20 cellular contexts compared by ENCODE assay signal in genomic region chr7:83672157-83672556, GRCh38. TPM values are rescaled to one million over a fixed set of nuclear protein-coding genes. Genes with fewer than 3 reads are reported as not detected.
A peak's percentile ranks its signal among the peaks of the same experiment; 100 is the strongest.
DNase-seq lines count a peak whose midpoint lies in the region; ATAC-seq, FAIRE-seq and TF ChIP-seq lines count a peak whose summit lies in the region.
"Had no signal": no experiment of that assay in that cellular context is flagged by ENCODE, and none has a peak within 500 bp of the region (broad histone marks: within the 10 kb centered on the region; RNA-seq: fewer than 3 reads in every experiment).

No MANE protein-coding gene starts in this region.

- H3K4me1 ChIP-seq in H9 (ENCODE audit: insufficient read depth, low read length), result peaks cover 3% of the 10 kb centered on the region; the same call in 1 of the 2 replicates
- peaks cover 10% of the 10 kb centered on the region for H3K4me1 ChIP-seq in endodermal cell (ENCODE audit: control insufficient read depth, insufficient read depth, low read length)
- no peaks in the 10 kb centered on the region for H3K4me1 ChIP-seq in HepG2 (ENCODE audit: insufficient read depth, low read length)
- H3K4me1 ChIP-seq: BE2C had no signal

- no peak overlapping the region for H2AK5ac ChIP-seq in H9 (ENCODE audit: insufficient read length, low read length)

- H3K4me3 ChIP-seq in endodermal cell (ENCODE audit: low read length) (no peak overlapping the region), HepG2 (replicated peaks in 1 of 3; ENCODE audit: insufficient read depth in 1 of 3, low read depth in 2 of 3, low read length in 3 of 3) (no peak overlapping the region)

- H3K23me2 ChIP-seq in H9 (ENCODE audit: insufficient read length, low read depth, low read length, poor library complexity, severe bottlenecking), result no peaks in the 10 kb centered on the region

- H3K36me3 Mint-ChIP-seq in H9 (ENCODE audit: insufficient read depth in 1 of 3, low read depth in 3 of 3), result peaks cover 0 to 7% (median 0%) of the 10 kb centered on the region in 3 experiments
- peaks cover 10% of the 10 kb centered on the region for H3K36me3 Mint-ChIP-seq in endodermal cell (ENCODE audit: low read depth)
- H3K36me3 Mint-ChIP-seq in neural crest cell (ENCODE audit: low read depth), result no peaks in the 10 kb centered on the region
- H3K36me3 Mint-ChIP-seq in MCF 10A (ENCODE audit: insufficient read depth, unreplicated experiment), result no peaks in the 10 kb centered on the region
- H3K36me3 Mint-ChIP-seq: CD4-positive, alpha-beta memory T cell had no signal

- POLR2A ChIA-PET in MCF 10A (lab: Yijun Ruan, JAX) (no interaction called here), HepG2 (lab: Yijun Ruan, JAX) (no interaction called here)

- CTCF ChIA-PET in MCF 10A (lab: Yijun Ruan, JAX), result interaction anchor here (1.2 kb wide), 1 partner anchor 16 kb away, joined by 5 read pairs; no protein-coding TSS in a partner anchor
- CTCF ChIA-PET in HepG2 (lab: Yijun Ruan, JAX; ENCODE audit: low intra/inter-chr PET ratio, low total read pairs), result no interaction called here

- H2AFZ ChIP-seq in H9 (ENCODE audit: low read length) (no peak overlapping the region), HepG2 (ENCODE audit: low read length) (no peak overlapping the region)

- no peak overlapping the region for H3K18ac ChIP-seq in H9 (ENCODE audit: insufficient read length, low read depth, low read length)

- H3K23ac ChIP-seq in H9 (ENCODE audit: insufficient read length, low read depth, low read length), result no peak overlapping the region

- intact Hi-C loops in MCF 10A (cut with micrococcal nuclease), result no loop called here
- intact Hi-C loops in HepG2 (cut with micrococcal nuclease; ENCODE audit: unreplicated experiment), result no loop called here

- no peak for DNase-seq in H9
- peak; percentile 33 for DNase-seq in NCI-H2227 treated with DMSO at 0.1 percent for 48 hours (lab: John Stamatoyannopoulos, UW)
- DNase-seq in endodermal cell, result no peak
- no peak for DNase-seq in neural crest cell (ENCODE audit: low read depth, low spot score)
- DNase-seq in MCF 10A (ENCODE audit: unreplicated experiment), result no peak
- DNase-seq in AG08396 (ENCODE audit: low spot score), result no peak
- no peak for DNase-seq in HepG2 (ENCODE audit: low spot score)
- DNase-seq: BE2C; CD4-positive, alpha-beta memory T cell; KG1; NCI-H1092 treated with DMSO at 0.1 percent for 48 hours; NCI-H187; NCI-H2171 treated with DMSO at 0.1 percent for 48 hours; NCI-H524; NK-92 treated with Interleukin-12 subunit alpha and Interleukin-12 subunit beta, amount 100 ng/mL, for 24 hours; T-helper 17 cell had no signal

- H3K27ac Mint-ChIP-seq in H9 (peak overlapping the region; percentile 11 to 96 (median 45); a peak in 5 of 7 replicates), endodermal cell (peak overlapping the region; percentile 87), neural crest cell (ENCODE audit: unreplicated experiment) (peak overlapping the region; percentile 13), MCF 10A (ENCODE audit: low read depth, unreplicated experiment) (no peak overlapping the region)
- H3K27ac Mint-ChIP-seq: T-helper 17 cell had no signal

- H2BK5ac ChIP-seq in H9 (ENCODE audit: insufficient read length, low read length), result no peak overlapping the region

- H2BK120ac ChIP-seq in H9 (ENCODE audit: low read depth, low read length, poor library complexity, severe bottlenecking), result no peak overlapping the region

- TF ChIP-seq EP300 in HepG2 (IDR thresholded peaks at IDR 0.05; ENCODE audit: low read depth in 2 of 2, low read length in 2 of 2), result no peak
- no peak for TF ChIP-seq EP300 in HepG2 (CRISPR knock-in tag; IDR thresholded peaks at IDR 0.05; ENCODE audit: borderline replicate concordance)

- H2BK15ac ChIP-seq in H9 (ENCODE audit: low read depth, low read length), result no peak overlapping the region

- BruUV-seq in MCF 10A (replicated peaks; lab: Mats Ljungman, UMichigan) (no TSS peak), HepG2 (replicated peaks; lab: Mats Ljungman, UMichigan) (no TSS peak)

- H3K27me3 ChIP-seq in H9 (ENCODE audit: insufficient read depth, low read length) (no peaks in the 10 kb centered on the region), endodermal cell (ENCODE audit: control insufficient read depth, insufficient read depth, low read length, poor library complexity, severe bottlenecking) (no peaks in the 10 kb centered on the region), HepG2 (ENCODE audit: control insufficient read depth in 1 of 2, insufficient read depth in 2 of 2, low read length in 2 of 2) (no peaks in the 10 kb centered on the region)
- H3K27me3 ChIP-seq: BE2C had no signal

- H3K79me2 ChIP-seq in H9 (ENCODE audit: insufficient read depth, low read length), result no peaks in the 10 kb centered on the region
- no peaks in the 10 kb centered on the region for H3K79me2 ChIP-seq in HepG2 (ENCODE audit: insufficient read depth, low read length)

- in situ Hi-C loops in HepG2 (cut with HindIII; ENCODE audit: extremely low pct_ligation_motif_present, low pct_unique_long_range_greater_than_20kb), result no loop called here

- H3K79me1 ChIP-seq in H9 (ENCODE audit: insufficient read depth, low read depth, low read length, poor library complexity, severe bottlenecking), result no peaks in the 10 kb centered on the region

- no peak overlapping the region for H4K5ac ChIP-seq in H9 (ENCODE audit: insufficient read length, low read depth, low read length)

- H2BK12ac ChIP-seq in H9 (ENCODE audit: insufficient read length, low read depth, low read length), result no peak overlapping the region

- H3K9me3 ChIP-seq in H9 (ENCODE audit: control insufficient read depth, low read depth, low read length) (no peaks in the 10 kb centered on the region), endodermal cell (ENCODE audit: control insufficient read depth, low read length) (peaks cover 17% of the 10 kb centered on the region), HepG2 (ENCODE audit: low read length) (no peaks in the 10 kb centered on the region)
- H3K9me3 ChIP-seq: BE2C had no signal

- WGBS in H9 (ENCODE audit: extremely low coverage, insufficient read length, low lambda C conversion rate), result no CpG with 5 or more reads among the region's 2 CpGs
- 75% methylated on average over 1 of the region's 2 CpGs; no CpG with 5 or more reads in 1 of the 2 experiments for WGBS in endodermal cell (ENCODE audit: insufficient coverage in 1 of 2, insufficient read length in 1 of 2), 2 experiments
- WGBS in HepG2 (ENCODE audit: low lambda C conversion rate), result 24% methylated on average over 2 of the region's 2 CpGs

- no peak overlapping the region for H3T11ph ChIP-seq in H9 (ENCODE audit: low read length)

- no peaks in the 10 kb centered on the region; the same call in 1 of the 2 replicates for H3K27me3 Mint-ChIP-seq in H9 (ENCODE audit: low read depth)
- H3K27me3 Mint-ChIP-seq in endodermal cell (ENCODE audit: insufficient read depth), result no peaks in the 10 kb centered on the region
- no peaks in the 10 kb centered on the region for H3K27me3 Mint-ChIP-seq in neural crest cell (ENCODE audit: low read depth)
- peaks cover 28% of the 10 kb centered on the region for H3K27me3 Mint-ChIP-seq in MCF 10A (ENCODE audit: insufficient read depth, unreplicated experiment)
- H3K27me3 Mint-ChIP-seq: CD4-positive, alpha-beta memory T cell; T-helper 17 cell had no signal

- no peaks in the 10 kb centered on the region for H3K36me3 ChIP-seq in endodermal cell (ENCODE audit: control insufficient read depth, insufficient read depth, low read length)
- H3K36me3 ChIP-seq in HepG2 (replicated peaks in 1 of 2; ENCODE audit: control insufficient read depth in 1 of 2, insufficient read depth in 2 of 2, low read length in 2 of 2), result no peaks in the 10 kb centered on the region
- H3K36me3 ChIP-seq: BE2C had no signal

- no peak for ATAC-seq in GM21360 (IDR thresholded peaks at IDR 0.05; ENCODE audit: unreplicated experiment)
- no peak for ATAC-seq in HepG2
- ATAC-seq: SK-N-SH treated with all-trans-retinoic acid at 6 μM for 48 hours, T-helper 17 cell had no signal

- H3K9me3 Mint-ChIP-seq in H9 (peaks cover 0 to 5% of the 10 kb centered on the region in 2 experiments; a peak in 1 of 5 replicates), endodermal cell (peaks cover 21% of the 10 kb centered on the region), neural crest cell (peaks cover 6% of the 10 kb centered on the region), MCF 10A (ENCODE audit: unreplicated experiment) (no peaks in the 10 kb centered on the region)

- no peak overlapping the region for H4K8ac ChIP-seq in H9 (replicated peaks; ENCODE audit: insufficient read length, low read depth, low read length)

- H3K4me1 Mint-ChIP-seq in H9 (peaks cover 28 to 37% of the 10 kb centered on the region in 2 experiments), endodermal cell (peaks cover 24% of the 10 kb centered on the region), neural crest cell (peaks cover 5% of the 10 kb centered on the region), MCF 10A (ENCODE audit: insufficient read depth, unreplicated experiment) (peaks cover 2% of the 10 kb centered on the region)
- H3K4me1 Mint-ChIP-seq: CD4-positive, alpha-beta memory T cell; T-helper 17 cell had no signal

- no peak overlapping the region for H3K4ac ChIP-seq in H9 (ENCODE audit: low read depth, low read length)

- H3K9ac ChIP-seq in H9 (ENCODE audit: extremely low read depth, insufficient read length, low read length) (no peak overlapping the region), endodermal cell (ENCODE audit: extremely low read depth, low read length, poor library complexity, severe bottlenecking) (no peak overlapping the region), HepG2 (ENCODE audit: insufficient read depth, low read depth, low read length) (no peak overlapping the region)

- no peak for FAIRE-seq in HepG2 (lab: Jason Lieb, UNC)
- FAIRE-seq: HTR-8/SVneo had no signal

- TF ChIP-seq RAD21 in HepG2 (CRISPR knock-in tag; IDR thresholded peaks at IDR 0.05), result no peak

- no peak for TF ChIP-seq CTCF in H9 (conservative IDR thresholded peaks at IDR 0.05)
- TF ChIP-seq CTCF in endodermal cell (conservative IDR thresholded peaks at IDR 0.05), result no peak
- TF ChIP-seq CTCF in neural crest cell (conservative IDR thresholded peaks at IDR 0.05), result no peak
- no peak for TF ChIP-seq CTCF in MCF 10A (IDR thresholded peaks at IDR 0.05; ENCODE audit: unreplicated experiment)
- no peak for TF ChIP-seq CTCF in HepG2 (CRISPR knock-in tag; IDR thresholded peaks at IDR 0.05)

- H3K4me3 Mint-ChIP-seq in H9, result peak overlapping the region in 1 of 2 experiments; percentile 13; a peak in 2 of 5 replicates
- no peak overlapping the region for H3K4me3 Mint-ChIP-seq in endodermal cell
- no peak overlapping the region for H3K4me3 Mint-ChIP-seq in neural crest cell
- H3K4me3 Mint-ChIP-seq in MCF 10A (ENCODE audit: unreplicated experiment), result no peak overlapping the region
- H3K4me3 Mint-ChIP-seq: CD4-positive, alpha-beta memory T cell; T-helper 17 cell had no signal

- H4K91ac ChIP-seq in H9 (ENCODE audit: insufficient read length, low read depth, low read length), result no peak overlapping the region

- H3K27ac ChIP-seq in H9 (ENCODE audit: insufficient read length, low read depth, low read length) (peak overlapping the region; percentile 64), endodermal cell (ENCODE audit: low read depth, low read length) (peak overlapping the region; percentile 3), HepG2 (ENCODE audit: extremely low read length, insufficient read depth, low read length) (no peak overlapping the region)

- H3K4me2 ChIP-seq in H9 (ENCODE audit: insufficient read depth, insufficient read length, low read length), result no peak overlapping the region
- no peak overlapping the region for H3K4me2 ChIP-seq in HepG2 (ENCODE audit: low read depth, low read length)

- no peak overlapping the region for H3K56ac ChIP-seq in H9 (ENCODE audit: insufficient read length, low read depth, low read length)

- H2BK20ac ChIP-seq in H9 (ENCODE audit: low read depth, low read length, poor library complexity, severe bottlenecking), result no peak overlapping the region

- no peak for TF ChIP-seq POLR2A in HepG2 (IDR thresholded peaks at IDR 0.05; ENCODE audit: insufficient read depth in 1 of 2, low read depth in 2 of 2, low read length in 2 of 2)

- H3K14ac ChIP-seq in H9 (ENCODE audit: insufficient read depth, low read length), result no peak overlapping the region

- H4K20me1 ChIP-seq in H9 (ENCODE audit: control insufficient read depth, insufficient read depth, insufficient read length), result no peaks in the 10 kb centered on the region
- H4K20me1 ChIP-seq in HepG2 (ENCODE audit: insufficient read depth, low read length), result no peaks in the 10 kb centered on the region

RNA-seq across cellular contexts. Expression of gene SEMA3E, which starts 23.2 kb away (rescaled TPM):
- 0.39 and 0.61 TPM in 2 replicates for total RNA-seq in H9 (2021)
- total RNA-seq in endodermal cell, result 100 to 1,000 TPM; 339 to 438 TPM
- polyA plus RNA-seq in endodermal cell (2013, experiment 1 of 2), result 9.2 TPM
- 11.0 TPM for polyA plus RNA-seq in endodermal cell (2013, experiment 2 of 2)
- 0.09 and 0.41 TPM in 2 replicates for total RNA-seq in neural crest cell
- total RNA-seq in MCF 10A (2022), result 0.29 and 0.51 TPM in 2 replicates
- total RNA-seq in HepG2 (2016; rRNA removed; fragmentation: Illumina TruSeq; extraction: Trizol), result not detected in 2 replicates
- total RNA-seq in HepG2 (2016; cell fraction: cytosol; rRNA removed; fragmentation: Illumina TruSeq; extraction: Trizol; ENCODE audit: low read depth), result not detected in 2 replicates
- not detected in 2 replicates for total RNA-seq in HepG2 (2016; cell fraction: insoluble cytoplasmic fraction; rRNA removed; fragmentation: Illumina TruSeq; extraction: Trizol)
- not detected in 2 replicates for total RNA-seq in HepG2 (2016; cell fraction: membrane; rRNA removed; fragmentation: Illumina TruSeq; extraction: Trizol)
- not detected in 2 replicates for total RNA-seq in HepG2 (2016; cell fraction: nucleus; rRNA removed; fragmentation: Illumina TruSeq; extraction: Trizol)
- not detected in 2 replicates for polyA plus RNA-seq in HepG2 (2011; rRNA removed)
- polyA plus RNA-seq in HepG2 (2011; cell fraction: cytosol; rRNA removed), result not detected in 2 replicates
- polyA plus RNA-seq in HepG2 (2011; cell fraction: nucleus; rRNA removed), result not detected in 2 replicates
- not detected in 2 replicates for polyA plus RNA-seq in HepG2 (2012)
- not detected in 2 replicates for polyA plus RNA-seq in HepG2 (2016; cell fraction: cytosol; fragmentation: Illumina TruSeq; extraction: Trizol; ENCODE audit: low read depth)
- polyA plus RNA-seq in HepG2 (2016; cell fraction: insoluble cytoplasmic fraction; fragmentation: Illumina TruSeq; extraction: Trizol; ENCODE audit: low read depth), result not detected in 2 replicates
- polyA plus RNA-seq in HepG2 (2016; cell fraction: membrane; fragmentation: Illumina TruSeq; extraction: Trizol; ENCODE audit: low read depth), result not detected in 2 replicates
- polyA plus RNA-seq in HepG2 (2016; cell fraction: nucleus; fragmentation: Illumina TruSeq; extraction: Trizol; ENCODE audit: insufficient read depth, low read depth), result not detected in 2 replicates
- not detected in 2 replicates for polyA minus RNA-seq in HepG2 (2011; rRNA and poly(A)+ RNA removed; ENCODE audit: low replicate concordance)
- polyA minus RNA-seq in HepG2 (2011; cell fraction: cytosol; rRNA and poly(A)+ RNA removed), result not detected in 2 replicates
- not detected in 2 replicates for polyA minus RNA-seq in HepG2 (2011; cell fraction: nucleus; rRNA and poly(A)+ RNA removed)
- total RNA-seq: CD4-positive, alpha-beta memory T cell; M059J; T-helper 17 cell had no signal
- polyA plus RNA-seq: CD4-positive, alpha-beta memory T cell had no signal

Comparison
In these comparisons a context has a peak if more than half of its experiments do, and no peak if none do; other contexts are left out.
1. RNA of gene SEMA3E, which starts 23.2 kb away (total RNA-seq): 339 to 438 TPM in endodermal cell; 0.29 to 0.51 TPM in MCF 10A, 0.39 to 0.61 TPM in H9, 0.09 to 0.41 TPM in neural crest cell and not detected in HepG2; every median in the first group is over 100 times any median in the second.